In genomic region chr1:112902221-112902620, GRCh38 we compare ENCODE assay signal across 1 cellular context.
TF ChIP-seq lines count a peak whose summit lies in the region.

No MANE protein-coding gene starts in this region.

TF ChIP-seq in K562, 482 proteins besides CTCF, POLR2A, EP300 and RAD21 (continued from another document):
- TF ChIP-seq CUX1 (CRISPR knock-in tag; IDR thresholded peaks at IDR 0.05) (0 out of 2 replicates have a peak, but pooled peaks have one; percentile 49), ZFP1 (CRISPR knock-in tag; IDR thresholded peaks at IDR 0.05) (0 out of 2 replicates have a peak, but pooled peaks have one; percentile 11), HNRNPK (IDR thresholded peaks at IDR 0.05; ENCODE audit: low read depth, low read length, poor library complexity, severe bottlenecking) (no peak), TCF7L2 (IDR thresholded peaks at IDR 0.05; ENCODE audit: low read depth, low read length) (no peak), RHOXF2B (CRISPR knock-in tag; conservative IDR thresholded peaks at IDR 0.05) (no peak), TCF3 (CRISPR knock-in tag; IDR thresholded peaks at IDR 0.05) (no peak), NUFIP1 (IDR thresholded peaks at IDR 0.05; ENCODE audit: partially characterized antibody) (peak; percentile 28), DEAF1 (CRISPR knock-in tag; IDR thresholded peaks at IDR 0.05) (no peak), ZNF717 (CRISPR knock-in tag; IDR thresholded peaks at IDR 0.05) (0 out of 2 replicates have a peak, but pooled peaks have one; percentile 64), TCFL5 (CRISPR knock-in tag; conservative IDR thresholded peaks at IDR 0.05) (peak; percentile 87), CREB3 (tag; conservative IDR thresholded peaks at IDR 0.05; ENCODE audit: low read depth) (peak; percentile 89), CREB3L1 (IDR thresholded peaks at IDR 0.05; ENCODE audit: borderline replicate concordance, low read depth) (no peak), ZNF165 (CRISPR knock-in tag; IDR thresholded peaks at IDR 0.05; ENCODE audit: borderline replicate concordance) (0 out of 2 replicates have a peak, but pooled peaks have one; percentile 47), KLF6 (CRISPR knock-in tag; IDR thresholded peaks at IDR 0.05; ENCODE audit: borderline replicate concordance) (peak; percentile 96), CXXC5 (CRISPR knock-in tag; IDR thresholded peaks at IDR 0.05) (peak; percentile 87), NR2F6 (CRISPR knock-in tag; IDR thresholded peaks at IDR 0.05) (0 out of 2 replicates have a peak, but pooled peaks have one; percentile 29), GATA2 (CRISPR knock-in tag; IDR thresholded peaks at IDR 0.05) (no peak), ZNF140 (CRISPR knock-in tag; IDR thresholded peaks at IDR 0.05) (peak; percentile 60; the same call in 1 of the 2 replicates), MAZ (CRISPR knock-in tag; conservative IDR thresholded peaks at IDR 0.05 in 1 of 2, IDR thresholded peaks at IDR 0.05 in 1 of 2) (peak in 1 of 2 experiments; percentile 64; a peak in 1 of 4 replicates), ELK1 (CRISPR knock-in tag; IDR thresholded peaks at IDR 0.05) (no peak), E2F3 (CRISPR knock-in tag; IDR thresholded peaks at IDR 0.05) (0 out of 2 replicates have a peak, but pooled peaks have one; percentile 77), PATZ1 (CRISPR knock-in tag; IDR thresholded peaks at IDR 0.05; ENCODE audit: borderline replicate concordance) (0 out of 2 replicates have a peak, but pooled peaks have one; percentile 84), ESRRB (CRISPR knock-in tag; IDR thresholded peaks at IDR 0.05; ENCODE audit: borderline replicate concordance) (0 out of 2 replicates have a peak, but pooled peaks have one; percentile 24), DDX20 (tag; IDR thresholded peaks at IDR 0.05; ENCODE audit: low read depth) (peak; percentile 95)
